3 cellular contexts compared by ENCODE assay signal in genomic region chr15:24078310-24079029, GRCh38.
"Had no signal": no experiment of that assay in that cellular context is flagged by ENCODE, and none has a peak within 500 bp of the region (broad histone marks: within the 10 kb centered on the region; RNA-seq: fewer than 3 reads in every experiment).

No MANE protein-coding gene starts in this region.

- ATAC-seq: GM12878 had no signal

- H3K4me3 ChIP-seq: GM12878 had no signal

- DNase-seq: GDM1, GF-D8 had no signal
